1 cellular context compared by ENCODE assay signal in genomic region chr7:1883031-1883761, GRCh38.
TF ChIP-seq lines count a peak whose summit lies in the region.

No MANE protein-coding gene starts in this region.

TF ChIP-seq in K562, 482 proteins besides CTCF, POLR2A, EP300 and RAD21 (continued from another document and continues in another):
- TF ChIP-seq, protein P1, sequence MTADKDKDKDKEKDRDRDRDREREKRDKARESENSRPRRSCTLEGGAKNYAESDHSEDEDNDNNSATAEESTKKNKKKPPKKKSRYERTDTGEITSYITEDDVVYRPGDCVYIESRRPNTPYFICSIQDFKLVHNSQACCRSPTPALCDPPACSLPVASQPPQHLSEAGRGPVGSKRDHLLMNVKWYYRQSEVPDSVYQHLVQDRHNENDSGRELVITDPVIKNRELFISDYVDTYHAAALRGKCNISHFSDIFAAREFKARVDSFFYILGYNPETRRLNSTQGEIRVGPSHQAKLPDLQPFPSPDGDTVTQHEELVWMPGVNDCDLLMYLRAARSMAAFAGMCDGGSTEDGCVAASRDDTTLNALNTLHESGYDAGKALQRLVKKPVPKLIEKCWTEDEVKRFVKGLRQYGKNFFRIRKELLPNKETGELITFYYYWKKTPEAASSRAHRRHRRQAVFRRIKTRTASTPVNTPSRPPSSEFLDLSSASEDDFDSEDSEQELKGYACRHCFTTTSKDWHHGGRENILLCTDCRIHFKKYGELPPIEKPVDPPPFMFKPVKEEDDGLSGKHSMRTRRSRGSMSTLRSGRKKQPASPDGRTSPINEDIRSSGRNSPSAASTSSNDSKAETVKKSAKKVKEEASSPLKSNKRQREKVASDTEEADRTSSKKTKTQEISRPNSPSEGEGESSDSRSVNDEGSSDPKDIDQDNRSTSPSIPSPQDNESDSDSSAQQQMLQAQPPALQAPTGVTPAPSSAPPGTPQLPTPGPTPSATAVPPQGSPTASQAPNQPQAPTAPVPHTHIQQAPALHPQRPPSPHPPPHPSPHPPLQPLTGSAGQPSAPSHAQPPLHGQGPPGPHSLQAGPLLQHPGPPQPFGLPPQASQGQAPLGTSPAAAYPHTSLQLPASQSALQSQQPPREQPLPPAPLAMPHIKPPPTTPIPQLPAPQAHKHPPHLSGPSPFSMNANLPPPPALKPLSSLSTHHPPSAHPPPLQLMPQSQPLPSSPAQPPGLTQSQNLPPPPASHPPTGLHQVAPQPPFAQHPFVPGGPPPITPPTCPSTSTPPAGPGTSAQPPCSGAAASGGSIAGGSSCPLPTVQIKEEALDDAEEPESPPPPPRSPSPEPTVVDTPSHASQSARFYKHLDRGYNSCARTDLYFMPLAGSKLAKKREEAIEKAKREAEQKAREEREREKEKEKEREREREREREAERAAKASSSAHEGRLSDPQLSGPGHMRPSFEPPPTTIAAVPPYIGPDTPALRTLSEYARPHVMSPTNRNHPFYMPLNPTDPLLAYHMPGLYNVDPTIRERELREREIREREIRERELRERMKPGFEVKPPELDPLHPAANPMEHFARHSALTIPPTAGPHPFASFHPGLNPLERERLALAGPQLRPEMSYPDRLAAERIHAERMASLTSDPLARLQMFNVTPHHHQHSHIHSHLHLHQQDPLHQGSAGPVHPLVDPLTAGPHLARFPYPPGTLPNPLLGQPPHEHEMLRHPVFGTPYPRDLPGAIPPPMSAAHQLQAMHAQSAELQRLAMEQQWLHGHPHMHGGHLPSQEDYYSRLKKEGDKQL (CRISPR knock-in tag; IDR thresholded peaks at IDR 0.05; ENCODE audit: borderline replicate concordance): no peak
- TF ChIP-seq NCOA1 (IDR thresholded peaks at IDR 0.05; ENCODE audit: low read depth) (peak; percentile 17; the same call in 1 of the 2 replicates), ZNF449 (CRISPR knock-in tag; IDR thresholded peaks at IDR 0.05) (0 out of 2 replicates have a peak, but pooled peaks have one; percentile 54), ZNF253 (CRISPR knock-in tag; conservative IDR thresholded peaks at IDR 0.05) (no peak), RAD51 (IDR thresholded peaks at IDR 0.05; ENCODE audit: borderline replicate concordance, low read depth) (no peak), HDAC1 (IDR thresholded peaks at IDR 0.05) (peak in 1 of 2 experiments; percentile 61; a peak in 2 of 4 replicates), ELF1 (tag; IDR thresholded peaks at IDR 0.05) (0 out of 2 replicates have a peak, but pooled peaks have one; percentile 17), RNF2 (IDR thresholded peaks at IDR 0.05) (peak; percentile 68; the same call in 1 of the 2 replicates), HDAC8 (tag; IDR thresholded peaks at IDR 0.05) (no peak), RCOR1 (IDR thresholded peaks at IDR 0.05; ENCODE audit: borderline replicate concordance in 1 of 2, low read depth in 2 of 2, low read length in 2 of 2) (no peak), ZNF583 (CRISPR knock-in tag; IDR thresholded peaks at IDR 0.05) (peak; percentile 54; the same call in 1 of the 2 replicates), ZNF175 (CRISPR knock-in tag; IDR thresholded peaks at IDR 0.05; ENCODE audit: low read depth) (peak; percentile 71), ZNF140 (CRISPR knock-in tag; IDR thresholded peaks at IDR 0.05) (no peak), ZNF551 (CRISPR knock-in tag; IDR thresholded peaks at IDR 0.05) (no peak), LARP7 (IDR thresholded peaks at IDR 0.05) (no peak), BRCA1 (IDR thresholded peaks at IDR 0.05) (no peak), BRCA1 (CRISPR knock-in tag; IDR thresholded peaks at IDR 0.05) (no peak), L3MBTL2 (IDR thresholded peaks at IDR 0.05) (peak; percentile 91), SIX5 (IDR thresholded peaks at IDR 0.05; ENCODE audit: borderline replicate concordance in 1 of 2, insufficient read depth in 1 of 2, low read depth in 1 of 2, low read length in 2 of 2) (no peak), MTA3 (IDR thresholded peaks at IDR 0.05; ENCODE audit: borderline replicate concordance) (0 out of 2 replicates have a peak, but pooled peaks have one; percentile 22), ETV5 (CRISPR knock-in tag; IDR thresholded peaks at IDR 0.05; ENCODE audit: low read depth) (0 out of 2 replicates have a peak, but pooled peaks have one; percentile 61), FOSL1 (tag; conservative IDR thresholded peaks at IDR 0.05) (peak; percentile 87), MYC (IDR thresholded peaks at IDR 0.05; ENCODE audit: low read depth, low read length) (peak; percentile 89), MYC (CRISPR knock-in tag; IDR thresholded peaks at IDR 0.05; ENCODE audit: borderline replicate concordance, low read depth) (peak; percentile 24; the same call in 1 of the 2 replicates), ZNF830 (CRISPR knock-in tag; IDR thresholded peaks at IDR 0.05) (no peak), JUND (IDR thresholded peaks at IDR 0.05; ENCODE audit: borderline replicate concordance, low read depth, low read length) (peak; percentile 55), JUND (tag; IDR thresholded peaks at IDR 0.05; ENCODE audit: borderline replicate concordance, low read depth, low read length) (peak; percentile 33; the same call in 1 of the 3 replicates), ATF3 (IDR thresholded peaks at IDR 0.05) (peak; percentile 61), ATF3 (CRISPR knock-in tag; conservative IDR thresholded peaks at IDR 0.05) (no peak), HIVEP1 (CRISPR knock-in tag; IDR thresholded peaks at IDR 0.05) (0 out of 2 replicates have a peak, but pooled peaks have one; percentile 61), ZNF592 (IDR thresholded peaks at IDR 0.05) (peak; percentile 79), ZNF586 (CRISPR knock-in tag; conservative IDR thresholded peaks at IDR 0.05) (no peak), ZNF143 (CRISPR knock-in tag; IDR thresholded peaks at IDR 0.05) (no peak)
- TF ChIP-seq, protein P2, sequence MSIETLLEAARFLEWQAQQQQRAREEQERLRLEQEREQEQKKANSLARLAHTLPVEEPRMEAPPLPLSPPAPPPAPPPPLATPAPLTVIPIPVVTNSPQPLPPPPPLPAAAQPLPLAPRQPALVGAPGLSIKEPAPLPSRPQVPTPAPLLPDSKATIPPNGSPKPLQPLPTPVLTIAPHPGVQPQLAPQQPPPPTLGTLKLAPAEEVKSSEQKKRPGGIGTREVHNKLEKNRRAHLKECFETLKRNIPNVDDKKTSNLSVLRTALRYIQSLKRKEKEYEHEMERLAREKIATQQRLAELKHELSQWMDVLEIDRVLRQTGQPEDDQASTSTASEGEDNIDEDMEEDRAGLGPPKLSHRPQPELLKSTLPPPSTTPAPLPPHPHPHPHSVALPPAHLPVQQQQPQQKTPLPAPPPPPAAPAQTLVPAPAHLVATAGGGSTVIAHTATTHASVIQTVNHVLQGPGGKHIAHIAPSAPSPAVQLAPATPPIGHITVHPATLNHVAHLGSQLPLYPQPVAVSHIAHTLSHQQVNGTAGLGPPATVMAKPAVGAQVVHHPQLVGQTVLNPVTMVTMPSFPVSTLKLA (conservative IDR thresholded peaks at IDR 0.05): peak; percentile 40 to 57; a peak in 1 of 4 replicates
- TF ChIP-seq, protein P3, sequence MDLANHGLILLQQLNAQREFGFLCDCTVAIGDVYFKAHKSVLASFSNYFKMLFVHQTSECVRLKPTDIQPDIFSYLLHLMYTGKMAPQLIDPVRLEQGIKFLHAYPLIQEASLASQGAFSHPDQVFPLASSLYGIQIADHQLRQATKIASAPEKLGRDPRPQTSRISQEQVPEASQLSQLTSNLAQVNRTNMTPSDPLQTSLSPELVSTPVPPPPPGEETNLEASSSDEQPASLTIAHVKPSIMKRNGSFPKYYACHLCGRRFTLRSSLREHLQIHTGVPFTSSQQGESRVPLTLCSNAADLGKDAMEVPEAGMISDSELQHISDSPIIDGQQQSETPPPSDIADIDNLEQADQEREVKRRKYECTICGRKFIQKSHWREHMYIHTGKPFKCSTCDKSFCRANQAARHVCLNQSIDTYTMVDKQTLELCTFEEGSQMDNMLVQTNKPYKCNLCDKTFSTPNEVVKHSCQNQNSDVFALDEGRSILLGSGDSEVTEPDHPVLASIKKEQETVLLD (IDR thresholded peaks at IDR 0.05): no peak
- TF ChIP-seq, protein P4, sequence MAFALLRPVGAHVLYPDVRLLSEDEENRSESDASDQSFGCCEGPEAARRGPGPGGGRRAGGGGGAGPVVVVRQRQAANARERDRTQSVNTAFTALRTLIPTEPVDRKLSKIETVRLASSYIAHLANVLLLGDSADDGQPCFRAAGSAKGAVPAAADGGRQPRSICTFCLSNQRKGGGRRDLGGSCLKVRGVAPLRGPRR (CRISPR knock-in tag; IDR thresholded peaks at IDR 0.05): no peak
- TF ChIP-seq, protein P5, sequence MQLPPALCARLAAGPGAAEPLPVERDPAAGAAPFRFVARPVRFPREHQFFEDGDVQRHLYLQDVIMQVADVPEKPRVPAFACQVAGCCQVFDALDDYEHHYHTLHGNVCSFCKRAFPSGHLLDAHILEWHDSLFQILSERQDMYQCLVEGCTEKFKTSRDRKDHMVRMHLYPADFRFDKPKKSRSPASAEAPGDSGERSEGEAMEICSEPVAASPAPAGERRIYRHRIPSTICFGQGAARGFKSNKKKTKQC (CRISPR knock-in tag; IDR thresholded peaks at IDR 0.05): peak; percentile 39; the same call in 1 of the 2 replicates
- TF ChIP-seq, protein P6, sequence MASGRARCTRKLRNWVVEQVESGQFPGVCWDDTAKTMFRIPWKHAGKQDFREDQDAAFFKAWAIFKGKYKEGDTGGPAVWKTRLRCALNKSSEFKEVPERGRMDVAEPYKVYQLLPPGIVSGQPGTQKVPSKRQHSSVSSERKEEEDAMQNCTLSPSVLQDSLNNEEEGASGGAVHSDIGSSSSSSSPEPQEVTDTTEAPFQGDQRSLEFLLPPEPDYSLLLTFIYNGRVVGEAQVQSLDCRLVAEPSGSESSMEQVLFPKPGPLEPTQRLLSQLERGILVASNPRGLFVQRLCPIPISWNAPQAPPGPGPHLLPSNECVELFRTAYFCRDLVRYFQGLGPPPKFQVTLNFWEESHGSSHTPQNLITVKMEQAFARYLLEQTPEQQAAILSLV (tag; IDR thresholded peaks at IDR 0.05): no peak
- TF ChIP-seq, protein P7, sequence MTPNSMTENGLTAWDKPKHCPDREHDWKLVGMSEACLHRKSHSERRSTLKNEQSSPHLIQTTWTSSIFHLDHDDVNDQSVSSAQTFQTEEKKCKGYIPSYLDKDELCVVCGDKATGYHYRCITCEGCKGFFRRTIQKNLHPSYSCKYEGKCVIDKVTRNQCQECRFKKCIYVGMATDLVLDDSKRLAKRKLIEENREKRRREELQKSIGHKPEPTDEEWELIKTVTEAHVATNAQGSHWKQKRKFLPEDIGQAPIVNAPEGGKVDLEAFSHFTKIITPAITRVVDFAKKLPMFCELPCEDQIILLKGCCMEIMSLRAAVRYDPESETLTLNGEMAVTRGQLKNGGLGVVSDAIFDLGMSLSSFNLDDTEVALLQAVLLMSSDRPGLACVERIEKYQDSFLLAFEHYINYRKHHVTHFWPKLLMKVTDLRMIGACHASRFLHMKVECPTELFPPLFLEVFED (CRISPR knock-in tag; conservative IDR thresholded peaks at IDR 0.05): 0 out of 2 replicates have a peak, but pooled peaks have one; percentile 24
- TF ChIP-seq, protein P8, sequence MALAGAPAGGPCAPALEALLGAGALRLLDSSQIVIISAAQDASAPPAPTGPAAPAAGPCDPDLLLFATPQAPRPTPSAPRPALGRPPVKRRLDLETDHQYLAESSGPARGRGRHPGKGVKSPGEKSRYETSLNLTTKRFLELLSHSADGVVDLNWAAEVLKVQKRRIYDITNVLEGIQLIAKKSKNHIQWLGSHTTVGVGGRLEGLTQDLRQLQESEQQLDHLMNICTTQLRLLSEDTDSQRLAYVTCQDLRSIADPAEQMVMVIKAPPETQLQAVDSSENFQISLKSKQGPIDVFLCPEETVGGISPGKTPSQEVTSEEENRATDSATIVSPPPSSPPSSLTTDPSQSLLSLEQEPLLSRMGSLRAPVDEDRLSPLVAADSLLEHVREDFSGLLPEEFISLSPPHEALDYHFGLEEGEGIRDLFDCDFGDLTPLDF (CRISPR knock-in tag; IDR thresholded peaks at IDR 0.05): no peak
